ENCODE assay signal across 7 cellular contexts in genomic region chr19:57398868-57399267, GRCh38.
"Had no signal": no experiment of that assay in that cellular context is flagged by ENCODE, and none has a peak within 500 bp of the region (broad histone marks: within the 10 kb centered on the region; RNA-seq: fewer than 3 reads in every experiment).

No MANE protein-coding gene starts in this region.

- ATAC-seq: HCT116 had no signal

- H3K4me1 ChIP-seq: HAP-1 had no signal

- H3K27ac ChIP-seq: GM23248 had no signal

- H2AFZ ChIP-seq: GM23248 had no signal

- DNase-seq: GM23248, GOT3, H7, IMR-90, KBM-7 had no signal

- H3K4me3 ChIP-seq: GM23248, HAP-1 had no signal
